13 cellular contexts compared by ENCODE assay signal in genomic region chr20:40470313-40471260, GRCh38.
DNase-seq lines count a peak whose midpoint lies in the region; ATAC-seq and TF ChIP-seq lines count a peak whose summit lies in the region.
"Had no signal": no experiment of that assay in that cellular context is flagged by ENCODE, and none has a peak within 500 bp of the region (broad histone marks: within the 10 kb centered on the region; RNA-seq: fewer than 3 reads in every experiment).

No MANE protein-coding gene starts in this region.

- TF ChIP-seq EP300 in stomach (IDR thresholded peaks at IDR 0.05), result no peak

- H3K27me3 ChIP-seq in Karpas-422 (ENCODE audit: low read length) (no peaks in the 10 kb centered on the region), adrenal gland (no peaks in the 10 kb centered on the region), lower lobe of right lung (ENCODE audit: low read depth) (peaks cover 3% of the 10 kb centered on the region), stomach (no peaks in the 10 kb centered on the region)

- H3K79me2 ChIP-seq in Karpas-422 (ENCODE audit: low read length), result no peaks in the 10 kb centered on the region

- intact Hi-C loops in adrenal gland (cut with DNase I), result no loop called here
- intact Hi-C loops in lower lobe of right lung (cut with DNase I), result no loop called here
- intact Hi-C loops in stomach (cut with DNase I; ENCODE audit: low total_unique reads), result no loop called here

- DNase-seq in Karpas-422 (peak; percentile 46), adrenal gland (peak in 5 of 7 donors; percentile 18 to 31 (median 28)), lower lobe of right lung (peak; percentile 48), stomach (no peak), SIG-M5 treated with dmso at 0.1 percent for 504 hours (lab: John Stamatoyannopoulos, UW; ENCODE audit: unreplicated experiment) (no peak), SHP77 treated with DMSO at 0.1 percent for 48 hours (lab: John Stamatoyannopoulos, UW) (no peak), amniotic stem cell (lab: John Stamatoyannopoulos, UW) (no peak)
- DNase-seq: activated T-cell treated with anti-CD3 and anti-CD28 coated beads, Interleukin-2, amount 50 U/mL, for 48 hours; COR-L47; naive thymus-derived CD4-positive, alpha-beta T cell had no signal

- no peaks in the 10 kb centered on the region for H4K20me1 ChIP-seq in Karpas-422 (ENCODE audit: insufficient read depth, low read depth, low read length)

- no peaks in the 10 kb centered on the region for H3K9me2 ChIP-seq in Karpas-422 (replicated peaks; ENCODE audit: insufficient read depth, low read length)

- no peak for TF ChIP-seq POLR2A in adrenal gland (IDR thresholded peaks at IDR 0.05)
- TF ChIP-seq POLR2A in stomach (IDR thresholded peaks at IDR 0.05), result no peak

- ATAC-seq in lower lobe of right lung, result peak in 1 of 2 donors; percentile 28
- ATAC-seq: naive thymus-derived CD4-positive, alpha-beta T cell had no signal

- H3K9ac ChIP-seq in Karpas-422 (ENCODE audit: low read length), result no peak overlapping the region
- H3K9ac ChIP-seq: KMS-11 had no signal

- no peak for TF ChIP-seq CTCF in adrenal gland (IDR thresholded peaks at IDR 0.05)
- TF ChIP-seq CTCF in lower lobe of right lung (IDR thresholded peaks at IDR 0.05), result no peak
- no peak for TF ChIP-seq CTCF in stomach (IDR thresholded peaks at IDR 0.05)

- WGBS in adrenal gland, 4 donors, result 60 to 72% (median 67%) methylated on average over 14 to 16 of the region's 16 CpGs
- WGBS in stomach, 5 donors, result 63 to 76% (median 74%) methylated on average over 15 to 16 of the region's 16 CpGs

- H3K4me3 ChIP-seq in Karpas-422 (ENCODE audit: low read length) (no peak overlapping the region), adrenal gland (no peak overlapping the region), lower lobe of right lung (no peak overlapping the region), stomach (no peak overlapping the region)
- H3K4me3 ChIP-seq: dorsolateral prefrontal cortex, smooth muscle cell had no signal

- H3K36me3 ChIP-seq in Karpas-422 (ENCODE audit: insufficient read depth, low read length) (no peaks in the 10 kb centered on the region), adrenal gland (replicated peaks in 1 of 2) (no peaks in the 10 kb centered on the region), lower lobe of right lung (no peaks in the 10 kb centered on the region), stomach (no peaks in the 10 kb centered on the region)

- H3K9me3 ChIP-seq in Karpas-422 (ENCODE audit: low read length) (no peaks in the 10 kb centered on the region), adrenal gland (replicated peaks in 1 of 3) (no peaks in the 10 kb centered on the region), lower lobe of right lung (no peaks in the 10 kb centered on the region), stomach (no peaks in the 10 kb centered on the region)

- no peak overlapping the region for H3K4me2 ChIP-seq in Karpas-422 (ENCODE audit: low read depth, low read length, poor library complexity, severe bottlenecking)
- H3K4me2 ChIP-seq: KMS-11, smooth muscle cell had no signal

- H3K4me1 ChIP-seq in Karpas-422 (ENCODE audit: low read length), result peaks cover 2% of the 10 kb centered on the region; the same call in 1 of the 2 replicates
- H3K4me1 ChIP-seq in adrenal gland (replicated peaks in 1 of 2), result no peaks in the 10 kb centered on the region
- peaks cover 22% of the 10 kb centered on the region for H3K4me1 ChIP-seq in lower lobe of right lung
- peaks cover 0 to 10% (median 2%) of the 10 kb centered on the region in 4 donors for H3K4me1 ChIP-seq in stomach

- no peak overlapping the region for H2AFZ ChIP-seq in Karpas-422 (ENCODE audit: low read length)

- H3K27ac ChIP-seq in Karpas-422 (ENCODE audit: low read length) (no peak overlapping the region), adrenal gland (peak overlapping the region in 2 of 5 donors; percentile 41 to 76), lower lobe of right lung (peak overlapping the region; percentile 54), stomach (peak overlapping the region in 4 of 5 donors; percentile 17 to 47 (median 33))
- H3K27ac ChIP-seq: KMS-11 had no signal

Comparison
In these comparisons a context has a peak if more than half of its experiments do, and no peak if none do; other contexts are left out.
1. DNase-seq: peak in Karpas-422 (single experiment), adrenal gland (5 of 7) and lower lobe of right lung (single experiment); none in stomach (single experiment), SIG-M5 treated with dmso at 0.1 percent for 504 hours (single experiment), SHP77 treated with DMSO at 0.1 percent for 48 hours (single experiment) and amniotic stem cell (single experiment).